9 cellular contexts compared by ENCODE assay signal in genomic region chr1:230120949-230121381, GRCh38. TPM values are rescaled to one million over a fixed set of nuclear protein-coding genes. Genes with fewer than 3 reads are reported as not detected.
DNase-seq lines count a peak whose midpoint lies in the region; ATAC-seq and TF ChIP-seq lines count a peak whose summit lies in the region.
"Had no signal": no experiment of that assay in that cellular context is flagged by ENCODE, and none has a peak within 500 bp of the region (broad histone marks: within the 10 kb centered on the region; RNA-seq: fewer than 3 reads in every experiment).

No MANE protein-coding gene starts in this region.

- POLR2A ChIA-PET in GM10248 (lab: Yijun Ruan, JAX) = interaction anchor here (0.7 kb wide), 1 partner anchor 88 kb away, joined by 4 read pairs; no protein-coding TSS in a partner anchor

- no peak for ATAC-seq in effector memory CD8-positive, alpha-beta T cell (replicated peaks)
- peak in 3 of 4 donors; percentile 26 to 43 (median 29) for ATAC-seq in psoas muscle
- no peak for ATAC-seq in HG03521 (IDR thresholded peaks at IDR 0.05; ENCODE audit: unreplicated experiment)
- ATAC-seq in activated T-cell treated with anti-CD3 and anti-CD28 coated beads, Interleukin-2, amount 50 U/mL, for 72 hours (replicated peaks in 1 of 2) = no peak
- no peak for ATAC-seq in GM18861 (IDR thresholded peaks at IDR 0.05; ENCODE audit: unreplicated experiment)

- peak overlapping the region; percentile 29 to 80 for H3K27ac Mint-ChIP-seq in effector memory CD8-positive, alpha-beta T cell
- no peak overlapping the region for H3K27ac Mint-ChIP-seq in activated T-cell treated with anti-CD3 and anti-CD28 coated beads, Interleukin-2, amount 50 U/mL, for 72 hours

- WGBS in psoas muscle, 3 donors = 80 to 87% (median 86%) methylated on average over 9 of the region's 9 CpGs

- no peak for DNase-seq in GM10248 (ENCODE audit: extremely low spot score)
- DNase-seq in NCI-H2196 (lab: John Stamatoyannopoulos, UW; ENCODE audit: unreplicated experiment) = peak; percentile 36
- no peak for DNase-seq in effector memory CD8-positive, alpha-beta T cell
- no peak for DNase-seq in psoas muscle
- no peak for DNase-seq in midbrain (lab: John Stamatoyannopoulos, UW)
- no peak for DNase-seq in activated T-cell treated with anti-CD3 and anti-CD28 coated beads, Interleukin-2, amount 50 U/mL, for 72 hours

- H3K36me3 ChIP-seq in psoas muscle (ENCODE audit: insufficient read depth in 1 of 2, low read depth in 1 of 2) = no peaks in the 10 kb centered on the region

- H3K27me3 Mint-ChIP-seq in effector memory CD8-positive, alpha-beta T cell = no peaks in the 10 kb centered on the region
- H3K27me3 Mint-ChIP-seq in activated T-cell treated with anti-CD3 and anti-CD28 coated beads, Interleukin-2, amount 50 U/mL, for 72 hours (ENCODE audit: low read depth) = no peaks in the 10 kb centered on the region
- H3K27me3 Mint-ChIP-seq: stimulated activated naive CD8-positive, alpha-beta T cell treated with anti-CD3 and anti-CD28 coated beads, Interleukin-15, Interleukin-2, amounts not matched to agents 100 ng/mL and 50 ng/mL, for 24 hours had no signal

- intact Hi-C loops in psoas muscle (cut with DNase I) = no loop called here

- peaks cover 5% of the 10 kb centered on the region for H3K36me3 Mint-ChIP-seq in effector memory CD8-positive, alpha-beta T cell (ENCODE audit: insufficient read depth)
- peaks cover 5 to 15% of the 10 kb centered on the region in 2 donors for H3K36me3 Mint-ChIP-seq in activated T-cell treated with anti-CD3 and anti-CD28 coated beads, Interleukin-2, amount 50 U/mL, for 72 hours (ENCODE audit: insufficient read depth in 2 of 2)

- peaks cover 53% of the 10 kb centered on the region in 2 donors for H3K4me1 Mint-ChIP-seq in effector memory CD8-positive, alpha-beta T cell (ENCODE audit: low read depth in 2 of 2)
- peaks cover 81% of the 10 kb centered on the region for H3K4me1 Mint-ChIP-seq in activated T-cell treated with anti-CD3 and anti-CD28 coated beads, Interleukin-2, amount 50 U/mL, for 72 hours (ENCODE audit: low read depth)

- peaks cover 41% of the 10 kb centered on the region for H3K4me1 ChIP-seq in psoas muscle

- H3K4me3 Mint-ChIP-seq in effector memory CD8-positive, alpha-beta T cell = no peak overlapping the region
- no peak overlapping the region for H3K4me3 Mint-ChIP-seq in activated T-cell treated with anti-CD3 and anti-CD28 coated beads, Interleukin-2, amount 50 U/mL, for 72 hours
- H3K4me3 Mint-ChIP-seq: stimulated activated naive CD8-positive, alpha-beta T cell treated with anti-CD3 and anti-CD28 coated beads, Interleukin-15, Interleukin-2, amounts not matched to agents 100 ng/mL and 50 ng/mL, for 24 hours had no signal

- TF ChIP-seq CTCF in GM10248 (IDR thresholded peaks at IDR 0.05; ENCODE audit: control extremely low read depth, extremely low read depth, low read depth, missing control alignments) = peak; percentile 19
- TF ChIP-seq CTCF in psoas muscle (IDR thresholded peaks at IDR 0.05) = peak; percentile 41

- CTCF ChIA-PET in GM10248 (lab: Yijun Ruan, JAX) = interaction anchor here (0.8 to 7.5 kb wide), 12 partner anchors 9 to 103 kb away, joined by 3 to 138 read pairs (median 3); no protein-coding TSS in a partner anchor

- no peaks in the 10 kb centered on the region for H3K9me3 ChIP-seq in psoas muscle

- no peak overlapping the region for H3K27ac ChIP-seq in psoas muscle

- no peaks in the 10 kb centered on the region for H3K9me3 Mint-ChIP-seq in effector memory CD8-positive, alpha-beta T cell
- no peaks in the 10 kb centered on the region for H3K9me3 Mint-ChIP-seq in activated T-cell treated with anti-CD3 and anti-CD28 coated beads, Interleukin-2, amount 50 U/mL, for 72 hours
- H3K9me3 Mint-ChIP-seq: stimulated activated naive CD8-positive, alpha-beta T cell treated with anti-CD3 and anti-CD28 coated beads, Interleukin-15, Interleukin-2, amounts not matched to agents 100 ng/mL and 50 ng/mL, for 24 hours had no signal

- H3K4me3 ChIP-seq in psoas muscle = no peak overlapping the region

- no peaks in the 10 kb centered on the region for H3K27me3 ChIP-seq in psoas muscle (ENCODE audit: insufficient read depth in 3 of 3, low read length in 2 of 3)

RNA-seq across cellular contexts. Expression of gene GALNT2, which starts 53.9 kb away (rescaled TPM):
- total RNA-seq in psoas muscle = 10 to 100 TPM; 49.4 to 88.7 (median 79.6) TPM
- polyA plus RNA-seq in psoas muscle = 10 to 100 TPM; 43.7 to 77.0 (median 63.8) TPM
- total RNA-seq in activated T-cell treated with anti-CD3 and anti-CD28 coated beads, Interleukin-2, amount 50 U/mL, for 72 hours = 10 to 100 TPM; 50.2 to 67.6 TPM

Comparison
In these comparisons a context has a peak if more than half of its experiments do, and no peak if none do; other contexts are left out.
1. ATAC-seq: peak in psoas muscle (3 of 4); none in effector memory CD8-positive, alpha-beta T cell (single experiment), HG03521 (single experiment), activated T-cell treated with anti-CD3 and anti-CD28 coated beads, Interleukin-2, amount 50 U/mL, for 72 hours (0 of 2) and GM18861 (single experiment).